27 cellular contexts compared by ENCODE assay signal in genomic region chr17:47335101-47335936, GRCh38.
"Had no signal": no experiment of that assay in that cellular context is flagged by ENCODE, and none has a peak within 500 bp of the region (broad histone marks: within the 10 kb centered on the region; RNA-seq: fewer than 3 reads in every experiment).

No MANE protein-coding gene starts in this region.

- H3K27ac ChIP-seq: dorsolateral prefrontal cortex, esophagus squamous epithelium, right lobe of liver, skin epidermis had no signal

- H3K36me3 ChIP-seq: right lobe of liver had no signal

- H3K9me3 Mint-ChIP-seq: activated CD4-positive, alpha-beta memory T cell treated with anti-CD3 and anti-CD28 coated beads, Interleukin-2, amount 10 ng/mL, durations not matched to agents 7 days and 5 days; activated CD4-positive, alpha-beta T cell treated with anti-CD3 and anti-CD28 coated beads, Interleukin-2, amount 10 ng/mL, durations not matched to agents 24 days and 14 days; activated naive CD8-positive, alpha-beta T cell treated with anti-CD3 and anti-CD28 coated beads, Interleukin-2, amount 50 U/mL, for 24 hours; effector memory CD8-positive, alpha-beta T cell had no signal

- H3K27ac Mint-ChIP-seq: activated CD4-positive, alpha-beta memory T cell treated with anti-CD3 and anti-CD28 coated beads, Interleukin-2, amount 10 ng/mL, durations not matched to agents 7 days and 5 days; activated CD4-positive, alpha-beta T cell treated with anti-CD3 and anti-CD28 coated beads, Interleukin-2, amount 10 ng/mL, durations not matched to agents 24 days and 14 days; activated CD8-positive, alpha-beta memory T cell treated with anti-CD3 and anti-CD28 coated beads, Interleukin-2, amount 10 ng/mL, durations not matched to agents 7 days and 5 days; activated naive CD8-positive, alpha-beta T cell treated with anti-CD3 and anti-CD28 coated beads, Interleukin-2, amount 50 U/mL, for 24 hours; brain; effector memory CD8-positive, alpha-beta T cell; stimulated activated memory B cell treated with anti-CD40 and anti-IgM and Interleukin-4, amounts not matched to agents 10 μg/mL and 1 μg/mL and 100 μg/mL, for 72 hours had no signal

- ATAC-seq: activated CD4-positive, CD25-positive, alpha-beta regulatory T cell treated with anti-CD3 and anti-CD28 coated beads, Interleukin-2, amount 50 U/mL, for 24 hours; activated CD8-positive, alpha-beta memory T cell treated with anti-CD3 and anti-CD28 coated beads, Interleukin-2, amount 10 ng/mL, durations not matched to agents 7 days and 5 days; activated naive CD8-positive, alpha-beta T cell treated with anti-CD3 and anti-CD28 coated beads, Interleukin-2, amount 50 U/mL, for 24 hours; effector memory CD8-positive, alpha-beta T cell; heart right ventricle; left colon; right lobe of liver; stimulated activated memory B cell treated with anti-CD40 and anti-IgM and Interleukin-4, amounts not matched to agents 10 μg/mL and 1 μg/mL and 100 μg/mL, for 72 hours; T-helper 17 cell had no signal

- H3K27me3 Mint-ChIP-seq: activated CD8-positive, alpha-beta memory T cell treated with anti-CD3 and anti-CD28 coated beads, Interleukin-2, amount 10 ng/mL, durations not matched to agents 7 days and 5 days; activated naive CD8-positive, alpha-beta T cell treated with anti-CD3 and anti-CD28 coated beads, Interleukin-2, amount 50 U/mL, for 24 hours; brain; effector memory CD8-positive, alpha-beta T cell; naive B cell; stimulated activated memory B cell treated with anti-CD40 and anti-IgM and Interleukin-4, amounts not matched to agents 10 μg/mL and 1 μg/mL and 100 μg/mL, for 72 hours; T-helper 17 cell had no signal

- H3K4me3 ChIP-seq: dorsolateral prefrontal cortex, esophagus squamous epithelium, heart right ventricle, right lobe of liver, skin epidermis had no signal

- FAIRE-seq: colon, keratinocyte had no signal

- H3K27me3 ChIP-seq: dorsolateral prefrontal cortex, esophagus squamous epithelium, heart right ventricle, right lobe of liver had no signal

- H3K9me3 ChIP-seq: esophagus squamous epithelium, right lobe of liver had no signal

- H3K4me1 Mint-ChIP-seq: activated CD4-positive, alpha-beta memory T cell treated with anti-CD3 and anti-CD28 coated beads, Interleukin-2, amount 10 ng/mL, durations not matched to agents 7 days and 5 days; activated CD4-positive, alpha-beta T cell treated with anti-CD3 and anti-CD28 coated beads, Interleukin-2, amount 10 ng/mL, durations not matched to agents 24 days and 14 days; activated CD8-positive, alpha-beta memory T cell treated with anti-CD3 and anti-CD28 coated beads, Interleukin-2, amount 10 ng/mL, durations not matched to agents 7 days and 5 days; activated naive CD8-positive, alpha-beta T cell treated with anti-CD3 and anti-CD28 coated beads, Interleukin-2, amount 50 U/mL, for 24 hours; brain; stimulated activated memory B cell treated with anti-CD40 and anti-IgM and Interleukin-4, amounts not matched to agents 10 μg/mL and 1 μg/mL and 100 μg/mL, for 72 hours had no signal

- H3K4me3 Mint-ChIP-seq: activated CD4-positive, alpha-beta memory T cell treated with anti-CD3 and anti-CD28 coated beads, Interleukin-2, amount 10 ng/mL, durations not matched to agents 7 days and 5 days; activated CD4-positive, alpha-beta T cell treated with anti-CD3 and anti-CD28 coated beads, Interleukin-2, amount 10 ng/mL, durations not matched to agents 24 days and 14 days; activated CD8-positive, alpha-beta memory T cell treated with anti-CD3 and anti-CD28 coated beads, Interleukin-2, amount 10 ng/mL, durations not matched to agents 7 days and 5 days; activated naive CD8-positive, alpha-beta T cell treated with anti-CD3 and anti-CD28 coated beads, Interleukin-2, amount 50 U/mL, for 24 hours; brain; effector memory CD8-positive, alpha-beta T cell; naive B cell; stimulated activated memory B cell treated with anti-CD40 and anti-IgM and Interleukin-4, amounts not matched to agents 10 μg/mL and 1 μg/mL and 100 μg/mL, for 72 hours; T-helper 17 cell had no signal

- DNase-seq: activated CD4-positive, alpha-beta memory T cell treated with anti-CD3 and anti-CD28 coated beads, Interleukin-2, amount 10 ng/mL, durations not matched to agents 7 days and 5 days; activated CD4-positive, alpha-beta T cell treated with anti-CD3 and anti-CD28 coated beads, Interleukin-2, amount 10 ng/mL, durations not matched to agents 24 days and 14 days; activated CD8-positive, alpha-beta memory T cell treated with anti-CD3 and anti-CD28 coated beads, Interleukin-2, amount 10 ng/mL, durations not matched to agents 7 days and 5 days; activated effector memory CD4-positive, alpha-beta T cell treated with anti-CD3 and anti-CD28 coated beads, Interleukin-2, amount 50 U/mL, for 16 hours; activated naive CD4-positive, alpha-beta T cell treated with anti-CD3 and anti-CD28 coated beads, Interleukin-2, amount 50 U/mL, for 16 hours; activated naive CD8-positive, alpha-beta T cell treated with anti-CD3 and anti-CD28 coated beads, Interleukin-2, amount 50 U/mL, for 24 hours; activated T-cell treated with anti-CD3 and anti-CD28 coated beads for 4 hours; anterior cingulate cortex; caudate nucleus; dorsolateral prefrontal cortex; effector memory CD8-positive, alpha-beta T cell; esophagus squamous epithelium; heart right ventricle; left colon; naive B cell; nucleus accumbens; right lobe of liver; stimulated activated CD4-positive, alpha-beta T cell treated with anti-CD3 and anti-CD28 coated beads, Interleukin-2, amount 100 ng/mL, for 24 hours; SW 1271; T-helper 17 cell; trophoblast cell had no signal

- H3K4me1 ChIP-seq: esophagus squamous epithelium had no signal
